ENCODE assay signal across 1 cellular context in genomic region chr5:140690941-140691924, GRCh38.
TF ChIP-seq lines count a peak whose summit lies in the region.

HARS1 (minus strand) TSS chr5:140691370; CDS start chr5:140691304, 66 bp downstream.
HARS2 (plus strand) TSS chr5:140691455; CDS start chr5:140691649, 194 bp downstream.

TF ChIP-seq in HepG2, 621 proteins besides CTCF, POLR2A, EP300 and RAD21 (continued from another document and continues in another):
- TF ChIP-seq ZNF280B (CRISPR knock-in tag; IDR thresholded peaks at IDR 0.05; ENCODE audit: borderline replicate concordance) (peak; percentile 79; the same call in 1 of the 2 replicates), FOXO4 (CRISPR knock-in tag; conservative IDR thresholded peaks at IDR 0.05) (no peak), ZC3H13 (CRISPR knock-in tag; IDR thresholded peaks at IDR 0.05) (peak; percentile 90), MIXL1 (CRISPR knock-in tag; IDR thresholded peaks at IDR 0.05) (peak; percentile 55), THAP7 (CRISPR knock-in tag; IDR thresholded peaks at IDR 0.05) (peak; percentile 88), ZKSCAN1 (IDR thresholded peaks at IDR 0.05; ENCODE audit: low read length) (no peak), MLXIP (CRISPR knock-in tag; IDR thresholded peaks at IDR 0.05; ENCODE audit: borderline replicate concordance) (no peak), GTF3A (CRISPR knock-in tag; conservative IDR thresholded peaks at IDR 0.05) (no peak), IRF1 (CRISPR knock-in tag; IDR thresholded peaks at IDR 0.05; ENCODE audit: low read depth) (no peak), ZNF512B (CRISPR knock-in tag; IDR thresholded peaks at IDR 0.05; ENCODE audit: borderline replicate concordance) (no peak), NCOA1 (CRISPR knock-in tag; IDR thresholded peaks at IDR 0.05) (no peak), PHF21A (CRISPR knock-in tag; IDR thresholded peaks at IDR 0.05) (peak; percentile 87), CREBL2 (CRISPR knock-in tag; IDR thresholded peaks at IDR 0.05; ENCODE audit: borderline replicate concordance) (no peak; the same call in 1 of the 2 replicates), TBL1XR1 (IDR thresholded peaks at IDR 0.05; ENCODE audit: borderline replicate concordance, low read length, partially characterized antibody) (peak; percentile 15), PHF5A (CRISPR knock-in tag; IDR thresholded peaks at IDR 0.05; ENCODE audit: low read depth, unreplicated experiment) (peak; percentile 51), TFE3 (CRISPR knock-in tag; IDR thresholded peaks at IDR 0.05) (peak; percentile 46), RBM39 (IDR thresholded peaks at IDR 0.05; ENCODE audit: low read depth, low read length, poor library complexity, severe bottlenecking) (peak; percentile 72), BHLHE40 (IDR thresholded peaks at IDR 0.05; ENCODE audit: low read length) (no peak), IKZF5 (CRISPR knock-in tag; IDR thresholded peaks at IDR 0.05) (peak; percentile 85), ZNF850 (CRISPR knock-in tag; conservative IDR thresholded peaks at IDR 0.05) (0 out of 2 replicates have a peak, but pooled peaks have one; percentile 43), HES4 (CRISPR knock-in tag; IDR thresholded peaks at IDR 0.05; ENCODE audit: borderline replicate concordance) (0 out of 2 replicates have a peak, but pooled peaks have one; percentile 30), TEAD2 (CRISPR knock-in tag; IDR thresholded peaks at IDR 0.05) (peak; percentile 79; the same call in 1 of the 2 replicates), DR1 (CRISPR knock-in tag; IDR thresholded peaks at IDR 0.05) (peak; percentile 90), ZNF24 (IDR thresholded peaks at IDR 0.05) (no peak), EZH2 (conservative IDR thresholded peaks at IDR 0.05; ENCODE audit: low read depth, low read length) (no peak), PAWR (CRISPR knock-in tag; IDR thresholded peaks at IDR 0.05; ENCODE audit: borderline replicate concordance) (no peak), ZNF746 (CRISPR knock-in tag; IDR thresholded peaks at IDR 0.05) (no peak), ZNF558 (CRISPR knock-in tag; IDR thresholded peaks at IDR 0.05; ENCODE audit: borderline replicate concordance) (peak; percentile 92; the same call in 1 of the 2 replicates), GMEB2 (CRISPR knock-in tag; IDR thresholded peaks at IDR 0.05; ENCODE audit: low read depth) (no peak), ZNF788 (CRISPR knock-in tag; IDR thresholded peaks at IDR 0.05; ENCODE audit: borderline replicate concordance) (peak; percentile 92), ETV5 (CRISPR knock-in tag; IDR thresholded peaks at IDR 0.05; ENCODE audit: borderline replicate concordance) (peak; percentile 96), MXI1 (IDR thresholded peaks at IDR 0.05; ENCODE audit: borderline replicate concordance, low read depth, low read length) (peak; percentile 91; the same call in 1 of the 3 replicates), CSRNP1 (CRISPR knock-in tag; IDR thresholded peaks at IDR 0.05) (peak; percentile 59; the same call in 1 of the 2 replicates), PRDM10 (CRISPR knock-in tag; IDR thresholded peaks at IDR 0.05; ENCODE audit: low read depth) (0 out of 2 replicates have a peak, but pooled peaks have one; percentile 67), ARID2 (CRISPR knock-in tag; IDR thresholded peaks at IDR 0.05; ENCODE audit: borderline replicate concordance) (no peak), ZNF256 (CRISPR knock-in tag; conservative IDR thresholded peaks at IDR 0.05) (peak; percentile 38; the same call in 1 of the 2 replicates)
